Comparison of ENCODE assay signal across 16 cellular contexts in genomic region chr6:53925891-53926290, GRCh38.
DNase-seq lines count a peak whose midpoint lies in the region; ATAC-seq and TF ChIP-seq lines count a peak whose summit lies in the region.
"Had no signal": no experiment of that assay in that cellular context is flagged by ENCODE, and none has a peak within 500 bp of the region (broad histone marks: within the 10 kb centered on the region; RNA-seq: fewer than 3 reads in every experiment).

No MANE protein-coding gene starts in this region.

- H2AFZ ChIP-seq in trophoblast cell (ENCODE audit: insufficient read depth, low read length, poor library complexity), result no peak overlapping the region

- no peak for TF ChIP-seq CTCF in Caco-2 (IDR thresholded peaks at IDR 0.05; ENCODE audit: insufficient read depth in 1 of 2, low read depth in 1 of 2, low read length in 1 of 2, severe bottlenecking in 1 of 2, unreplicated experiment in 1 of 2)

- H3K9me3 ChIP-seq in Caco-2 (no peaks in the 10 kb centered on the region), trophoblast cell (ENCODE audit: insufficient read depth, low read depth, low read length) (no peaks in the 10 kb centered on the region)
- H3K9me3 ChIP-seq: A549, SJCRH30 had no signal

- peaks cover 35% of the 10 kb centered on the region for H3K4me1 ChIP-seq in Caco-2
- H3K4me1 ChIP-seq in trophoblast cell (ENCODE audit: control insufficient read depth in 1 of 2, insufficient read depth in 2 of 2, low read length in 2 of 2), result peaks cover 6 to 25% of the 10 kb centered on the region in 2 experiments
- H3K4me1 ChIP-seq: A549 had no signal

- ATAC-seq in left lobe of liver (no peak), HG03378 (IDR thresholded peaks at IDR 0.05; ENCODE audit: unreplicated experiment) (no peak)
- ATAC-seq: A549 had no signal

- DNase-seq in NCI-H510A treated with DMSO at 0.1 percent for 48 hours (lab: John Stamatoyannopoulos, UW) (peak; percentile 44), NCI-H510A (lab: John Stamatoyannopoulos, UW) (no peak), Caco-2 (no peak), NCI-H748 (lab: John Stamatoyannopoulos, UW; ENCODE audit: unreplicated experiment) (peak; percentile 76), trophoblast cell (no peak), left lobe of liver (ENCODE audit: low spot score) (no peak)
- DNase-seq: CD4-positive, alpha-beta T cell; GF-D8; KG1; NCI-H1092; NCI-H2029; NCI-H345; NCI-H82 had no signal

- H3K4me3 ChIP-seq in Caco-2 (ENCODE audit: low read depth, low read length) (no peak overlapping the region), trophoblast cell (ENCODE audit: low read depth, low read length) (no peak overlapping the region)
- H3K4me3 ChIP-seq: A549, SJCRH30 had no signal

- peak overlapping the region; percentile 63 for H3K18ac ChIP-seq in trophoblast cell (ENCODE audit: low read length)

- H3K27me3 ChIP-seq in Caco-2 (replicated peaks; ENCODE audit: control insufficient read depth, insufficient read depth, low read length) (no peaks in the 10 kb centered on the region), trophoblast cell (ENCODE audit: insufficient read depth, low read length) (no peaks in the 10 kb centered on the region)
- H3K27me3 ChIP-seq: SJCRH30 had no signal

- intact Hi-C loops in Caco-2 (cut with micrococcal nuclease; ENCODE audit: unreplicated experiment), result no loop called here

- POLR2A ChIA-PET in Caco-2 (lab: Charles Lee), result no interaction called here

- peak overlapping the region; percentile 45 for H3K27ac Mint-ChIP-seq in Caco-2 (ENCODE audit: unreplicated experiment)
- H3K27ac Mint-ChIP-seq: CD4-positive, alpha-beta T cell had no signal

- H3K4me3 Mint-ChIP-seq in Caco-2 (ENCODE audit: unreplicated experiment), result no peak overlapping the region
- H3K4me3 Mint-ChIP-seq: CD4-positive, alpha-beta T cell had no signal

- no peak overlapping the region for H2AK5ac ChIP-seq in trophoblast cell (ENCODE audit: low read length)

- H2BK5ac ChIP-seq in trophoblast cell (ENCODE audit: low read depth, low read length, poor library complexity), result no peak overlapping the region

- H2BK120ac ChIP-seq in trophoblast cell (ENCODE audit: insufficient read depth, low read length, poor library complexity), result no peak overlapping the region

- H3K27ac ChIP-seq in trophoblast cell (ENCODE audit: low read depth, low read length), result no peak overlapping the region
- H3K27ac ChIP-seq: A549 had no signal

- no peak overlapping the region for H4K91ac ChIP-seq in trophoblast cell (ENCODE audit: low read depth, low read length)

- no peak overlapping the region for H3K14ac ChIP-seq in trophoblast cell (ENCODE audit: low read length)

- no peaks in the 10 kb centered on the region for H3K27me3 Mint-ChIP-seq in Caco-2 (ENCODE audit: insufficient read depth, unreplicated experiment)
- H3K27me3 Mint-ChIP-seq: CD4-positive, alpha-beta T cell had no signal

- H3K36me3 Mint-ChIP-seq in Caco-2 (ENCODE audit: insufficient read depth, unreplicated experiment), result peaks cover 80% of the 10 kb centered on the region

- CTCF ChIA-PET in Caco-2 (lab: Charles Lee), result no interaction called here

- no peak overlapping the region for H3K4me2 ChIP-seq in trophoblast cell (ENCODE audit: low read length)
- H3K4me2 ChIP-seq: A549 had no signal

- H3K9ac ChIP-seq in trophoblast cell (ENCODE audit: low read length), result no peak overlapping the region

- H4K8ac ChIP-seq in trophoblast cell (ENCODE audit: low read depth, low read length), result no peak overlapping the region

- no peak overlapping the region for H2BK12ac ChIP-seq in trophoblast cell (ENCODE audit: low read length)

- H3K23ac ChIP-seq in trophoblast cell (ENCODE audit: low read length), result no peak overlapping the region

- no TSS peak for BruUV-seq in Caco-2 (replicated peaks; lab: Mats Ljungman, UMichigan)

- H3K4me1 Mint-ChIP-seq in Caco-2 (ENCODE audit: low read depth, unreplicated experiment), result peaks cover 19% of the 10 kb centered on the region

- H4K12ac ChIP-seq in trophoblast cell (ENCODE audit: low read depth, low read length), result no peak overlapping the region

- no CpG with 5 or more reads among the region's 6 CpGs for WGBS in trophoblast cell (ENCODE audit: extremely low coverage, insufficient coverage, insufficient read length)

- no peaks in the 10 kb centered on the region for H3K79me2 ChIP-seq in trophoblast cell (ENCODE audit: control insufficient read depth, insufficient read depth, low read length, poor library complexity)

- no peak overlapping the region for H3K4ac ChIP-seq in trophoblast cell (ENCODE audit: low read depth, low read length)

- H3K36me3 ChIP-seq in Caco-2 (ENCODE audit: control insufficient read depth, insufficient read depth, low read length) (no peaks in the 10 kb centered on the region), trophoblast cell (ENCODE audit: control insufficient read depth in 1 of 2, insufficient read depth in 2 of 2, low read length in 2 of 2) (peaks cover 10 to 14% of the 10 kb centered on the region in 2 experiments)
- H3K36me3 ChIP-seq: SJCRH30 had no signal

- H3K9me3 Mint-ChIP-seq in Caco-2 (ENCODE audit: unreplicated experiment), result no peaks in the 10 kb centered on the region
- H3K9me3 Mint-ChIP-seq: CD4-positive, alpha-beta T cell had no signal

- H3K79me1 ChIP-seq in trophoblast cell (ENCODE audit: low read length), result peaks cover 16% of the 10 kb centered on the region

Comparison
In these comparisons a context has a peak if more than half of its experiments do, and no peak if none do; other contexts are left out.
1. DNase-seq: peak in NCI-H510A treated with DMSO at 0.1 percent for 48 hours (single experiment) and NCI-H748 (single experiment); none in NCI-H510A (single experiment), Caco-2 (0 of 2), trophoblast cell (0 of 2) and left lobe of liver (single experiment).